27 cellular contexts compared by ENCODE assay signal in the genomic region with DNA sequence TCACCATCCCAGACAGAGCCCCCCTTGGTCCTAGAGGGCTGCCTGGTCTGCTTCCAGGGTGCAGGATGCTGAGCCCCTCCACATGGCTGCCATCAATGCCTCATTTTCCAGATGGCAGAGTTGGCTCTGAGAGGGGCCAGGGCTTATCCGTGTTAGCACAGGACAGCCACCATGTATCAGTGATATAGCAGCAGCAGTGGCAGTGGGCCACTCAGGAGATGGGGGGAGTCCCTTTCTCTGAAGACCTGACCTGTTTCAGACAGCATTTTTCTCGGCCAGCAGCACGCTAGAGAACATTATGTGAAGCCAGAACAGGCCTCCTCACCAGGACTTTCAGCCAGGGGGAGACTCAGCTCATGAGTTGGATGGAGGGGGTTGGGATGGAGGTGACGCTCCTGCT. TPM values are rescaled to one million over a fixed set of nuclear protein-coding genes. Genes with fewer than 3 reads are reported as not detected.
A peak's percentile ranks its signal among the peaks of the same experiment; 100 is the strongest.
DNase-seq lines count a peak whose midpoint lies in the region; ATAC-seq and TF ChIP-seq lines count a peak whose summit lies in the region.
"Had no signal": no experiment of that assay in that cellular context is flagged by ENCODE, and none has a peak within 500 bp of the region (broad histone marks: within the 10 kb centered on the region; RNA-seq: fewer than 3 reads in every experiment).

No MANE protein-coding gene starts in this region.

- 77 to 90% methylated on average over 3 to 4 of the region's 4 CpGs for WGBS in endodermal cell (ENCODE audit: insufficient coverage in 1 of 2, insufficient read length in 1 of 2), 2 experiments

- H3K27me3 Mint-ChIP-seq in endodermal cell (ENCODE audit: insufficient read depth) (peaks cover 79% of the 10 kb centered on the region), nephron (ENCODE audit: low read depth) (peaks cover 70% of the 10 kb centered on the region)

- H3K27ac Mint-ChIP-seq in endodermal cell (no peak overlapping the region), nephron (no peak overlapping the region)
- H3K27ac Mint-ChIP-seq: CD8-positive, alpha-beta T cell had no signal

- TF ChIP-seq CTCF in right atrium auricular region (IDR thresholded peaks at IDR 0.05) (no peak), left ventricle myocardium inferior (IDR thresholded peaks at IDR 0.05; ENCODE audit: borderline replicate concordance) (no peak), endodermal cell (conservative IDR thresholded peaks at IDR 0.05) (no peak), nephron (IDR thresholded peaks at IDR 0.05; ENCODE audit: unreplicated experiment in 3 of 3) (no peak)

- H3K4me3 Mint-ChIP-seq in endodermal cell (no peak overlapping the region), nephron (peak overlapping the region in 2 of 3 experiments; percentile 26 to 49)
- H3K4me3 Mint-ChIP-seq: CD8-positive, alpha-beta T cell had no signal

- H3K4me3 ChIP-seq in right atrium auricular region (no peak overlapping the region), left ventricle myocardium inferior (no peak overlapping the region), endodermal cell (ENCODE audit: low read length) (no peak overlapping the region)
- H3K4me3 ChIP-seq: SK-N-MC had no signal

- H3K36me3 Mint-ChIP-seq in endodermal cell (ENCODE audit: low read depth): peaks cover 3% of the 10 kb centered on the region
- peaks cover 4% of the 10 kb centered on the region for H3K36me3 Mint-ChIP-seq in nephron (ENCODE audit: low read depth)
- H3K36me3 Mint-ChIP-seq: CD8-positive, alpha-beta T cell had no signal

- no peak overlapping the region for H3K9ac ChIP-seq in endodermal cell (ENCODE audit: extremely low read depth, low read length, poor library complexity, severe bottlenecking)

- DNase-seq in right atrium auricular region (ENCODE audit: low spot score) (peak; percentile 34), left ventricle myocardium inferior (no peak), endodermal cell (peak; percentile 43), HuH-7 (ENCODE audit: low spot score) (no peak)
- DNase-seq: C1 segment of cervical spinal cord; Caco-2; CD8-positive, alpha-beta T cell; DMS 273 treated with DMSO at 0.1 percent for 48 hours; DMS79; EL; GDM1; HCEC 1CT; KBM-7; MV-4-11; NCI-H1105; NCI-H146; NCI-H1930; NCI-H446; NCI-H524 treated with DMSO at 0.1 percent for 48 hours; NCI-H774; SIG-M5 had no signal

- ATAC-seq in GM21423 (IDR thresholded peaks at IDR 0.05; ENCODE audit: unreplicated experiment): no peak
- no peak for ATAC-seq in GM18861 (IDR thresholded peaks at IDR 0.05; ENCODE audit: unreplicated experiment)
- ATAC-seq: CD8-positive, alpha-beta T cell had no signal

- intact Hi-C loops in left ventricle myocardium inferior (cut with micrococcal nuclease): no loop called here

- peaks cover 0 to 27% of the 10 kb centered on the region in 2 donors for H3K4me1 ChIP-seq in right atrium auricular region
- peaks cover 26% of the 10 kb centered on the region for H3K4me1 ChIP-seq in left ventricle myocardium inferior
- no peaks in the 10 kb centered on the region for H3K4me1 ChIP-seq in endodermal cell (ENCODE audit: control insufficient read depth, insufficient read depth, low read length)
- H3K4me1 ChIP-seq: Caco-2 had no signal

- no peaks in the 10 kb centered on the region for H3K36me3 ChIP-seq in right atrium auricular region
- peaks cover under 1% of the 10 kb centered on the region for H3K36me3 ChIP-seq in left ventricle myocardium inferior
- H3K36me3 ChIP-seq in endodermal cell (ENCODE audit: control insufficient read depth, insufficient read depth, low read length): no peaks in the 10 kb centered on the region

- no peaks in the 10 kb centered on the region for H3K9me3 Mint-ChIP-seq in endodermal cell
- H3K9me3 Mint-ChIP-seq in nephron: no peaks in the 10 kb centered on the region
- H3K9me3 Mint-ChIP-seq: CD8-positive, alpha-beta T cell had no signal

- H3K4me1 Mint-ChIP-seq in endodermal cell: peaks cover 16% of the 10 kb centered on the region
- peaks cover 21% of the 10 kb centered on the region for H3K4me1 Mint-ChIP-seq in nephron

- no peak overlapping the region for H3K27ac ChIP-seq in right atrium auricular region
- H3K27ac ChIP-seq in left ventricle myocardium inferior (replicated peaks): no peak overlapping the region
- H3K27ac ChIP-seq in endodermal cell (ENCODE audit: low read depth, low read length): no peak overlapping the region
- H3K27ac ChIP-seq: SK-N-MC had no signal

- H3K27me3 ChIP-seq in right atrium auricular region (peaks cover 0 to 28% of the 10 kb centered on the region in 2 donors), left ventricle myocardium inferior (ENCODE audit: low read depth) (peaks cover 100% of the 10 kb centered on the region), endodermal cell (ENCODE audit: control insufficient read depth, insufficient read depth, low read length, poor library complexity, severe bottlenecking) (peaks cover 71% of the 10 kb centered on the region)

- no peaks in the 10 kb centered on the region for H3K9me3 ChIP-seq in right atrium auricular region
- no peaks in the 10 kb centered on the region for H3K9me3 ChIP-seq in left ventricle myocardium inferior (replicated peaks)
- no peaks in the 10 kb centered on the region for H3K9me3 ChIP-seq in endodermal cell (ENCODE audit: control insufficient read depth, low read length)
- H3K9me3 ChIP-seq: Caco-2 had no signal

RNA-seq across cellular contexts. Expression of a gene that starts 1.6 kb away (rescaled TPM):
- total RNA-seq in right atrium auricular region (not detected), left ventricle myocardium inferior (not detected), endodermal cell (under 1 TPM; 0.15 to 0.20 TPM)
- polyA plus RNA-seq in endodermal cell (2013, experiment 1 of 2): 0.75 TPM
- 0.62 TPM for polyA plus RNA-seq in endodermal cell (2013, experiment 2 of 2)
- total RNA-seq: CD8-positive, alpha-beta T cell; LHCN-M2; MCF 10A had no signal

Comparison
In these comparisons a context has a peak if more than half of its experiments do, and no peak if none do; other contexts are left out.
1. DNase-seq: peak in right atrium auricular region (single experiment) and endodermal cell (single experiment); none in left ventricle myocardium inferior (single experiment) and HuH-7 (single experiment).